In genomic region chr3:102673271-102674115, GRCh38 we compare ENCODE assay signal across 8 cellular contexts.
DNase-seq lines count a peak whose midpoint lies in the region; ATAC-seq and TF ChIP-seq lines count a peak whose summit lies in the region.

No MANE protein-coding gene starts in this region.

- CTCF ChIA-PET in IMR-90 (lab: Yijun Ruan, JAX): interaction anchor here (0.6 to 2.3 kb wide), 12 partner anchors 13 to 394 kb away, joined by 3 to 15 read pairs (median 4); no protein-coding TSS in a partner anchor

- H3K9me1 ChIP-seq in IMR-90 (ENCODE audit: insufficient read depth, low read length): no peaks in the 10 kb centered on the region

- no peaks in the 10 kb centered on the region for H3K9me2 ChIP-seq in OCI-LY1 (ENCODE audit: low read depth, low read length)

- H2BK5ac ChIP-seq in IMR-90 (ENCODE audit: low read depth, low read length, poor library complexity, severe bottlenecking): no peak overlapping the region

- H3K4me1 Mint-ChIP-seq in neural crest cell: peaks cover 8% of the 10 kb centered on the region

- no peak overlapping the region for H3K18ac ChIP-seq in IMR-90 (ENCODE audit: low read depth, low read length)

- H3K27ac Mint-ChIP-seq in neural crest cell (ENCODE audit: unreplicated experiment): peak overlapping the region; percentile 83

- TF ChIP-seq POLR2A in IMR-90 (IDR thresholded peaks at IDR 0.05; ENCODE audit: low read depth, low read length): no peak

- intact Hi-C loops in IMR-90 (cut with micrococcal nuclease): no loop called here

- DNase-seq in DMS79 (lab: John Stamatoyannopoulos, UW) (peak; percentile 20), IMR-90 (peak; percentile 21), activated T-cell treated with anti-CD3 and anti-CD28 coated beads for 48 hours (ENCODE audit: low read depth) (peak; percentile 46), fibroblast of lung (ENCODE audit: low read depth in 2 of 2) (peak; percentile 30 to 51), neural crest cell (ENCODE audit: low read depth, low spot score) (peak; percentile 77), thoracic aorta (ENCODE audit: low spot score) (no peak)

- H3K23ac ChIP-seq in IMR-90 (ENCODE audit: low read depth, low read length): no peak overlapping the region

- no TSS peak for BruUV-seq in IMR-90 (replicated peaks; lab: Mats Ljungman, UMichigan)

- H3K27me3 ChIP-seq in IMR-90 (ENCODE audit: control insufficient read depth, insufficient read depth, low read length) (no peaks in the 10 kb centered on the region; the same call in 1 of the 2 replicates), OCI-LY1 (ENCODE audit: insufficient read depth, low read length) (no peaks in the 10 kb centered on the region), fibroblast of lung (ENCODE audit: control insufficient read depth, insufficient read depth, low read length) (no peaks in the 10 kb centered on the region), thoracic aorta (replicated peaks; ENCODE audit: insufficient read depth) (no peaks in the 10 kb centered on the region)

- H3F3A ChIP-seq in OCI-LY1 (ENCODE audit: insufficient read depth, low read length): no peaks in the 10 kb centered on the region

- H4K20me1 ChIP-seq in IMR-90 (ENCODE audit: insufficient read depth, low read length) (no peaks in the 10 kb centered on the region), OCI-LY1 (ENCODE audit: insufficient read depth, low read length) (no peaks in the 10 kb centered on the region), fibroblast of lung (ENCODE audit: control insufficient read depth, extremely low read depth, insufficient read depth, low read length) (no peaks in the 10 kb centered on the region)

- H2BK20ac ChIP-seq in IMR-90 (ENCODE audit: low read depth, low read length): no peak overlapping the region

- no peak overlapping the region for H3K4ac ChIP-seq in IMR-90 (ENCODE audit: low read depth, low read length)

- H3K27ac ChIP-seq in IMR-90 (ENCODE audit: insufficient read depth, low read length) (no peak overlapping the region), OCI-LY1 (ENCODE audit: low read depth, low read length, poor library complexity, severe bottlenecking) (no peak overlapping the region), fibroblast of lung (ENCODE audit: insufficient read depth, low read length) (no peak overlapping the region), thoracic aorta (no peak overlapping the region)

- H3K9me3 Mint-ChIP-seq in neural crest cell: no peaks in the 10 kb centered on the region

- H4K5ac ChIP-seq in IMR-90 (ENCODE audit: low read depth, low read length): no peak overlapping the region

- H3K56ac ChIP-seq in IMR-90 (ENCODE audit: extremely low read depth, insufficient read depth, low read length): no peak overlapping the region

- H3K4me1 ChIP-seq in IMR-90 (ENCODE audit: control insufficient read depth, insufficient read depth, low read length): no peaks in the 10 kb centered on the region
- no peaks in the 10 kb centered on the region for H3K4me1 ChIP-seq in OCI-LY1 (ENCODE audit: insufficient read depth, low read length, severe bottlenecking)
- no peaks in the 10 kb centered on the region for H3K4me1 ChIP-seq in fibroblast of lung (ENCODE audit: control insufficient read depth, extremely low read depth, insufficient read depth, low read length)
- H3K4me1 ChIP-seq in thoracic aorta (ENCODE audit: control insufficient read depth in 1 of 2, low read depth in 2 of 2): no peaks in the 10 kb centered on the region

- no CpG with 5 or more reads among the region's 16 CpGs for WGBS in IMR-90 (ENCODE audit: extremely low coverage in 2 of 2, insufficient read length in 1 of 2), 2 experiments

- ATAC-seq in GM21619 (IDR thresholded peaks at IDR 0.05; ENCODE audit: unreplicated experiment) (peak; percentile 84), IMR-90 (ENCODE audit: low read depth) (peak; percentile 65), thoracic aorta (ENCODE audit: insufficient number of reproducible peaks, low FRiP score, low read depth) (no peak)

- H2AK9ac ChIP-seq in IMR-90 (replicated peaks; ENCODE audit: low read depth, low read length, poor library complexity): no peak overlapping the region

- no peak overlapping the region for H2BK120ac ChIP-seq in IMR-90 (ENCODE audit: low read depth, low read length)

- no peak overlapping the region for H3K9ac ChIP-seq in IMR-90 (ENCODE audit: low read depth, low read length)
- no peak overlapping the region for H3K9ac ChIP-seq in OCI-LY1 (ENCODE audit: low read length)
- H3K9ac ChIP-seq in fibroblast of lung (ENCODE audit: insufficient read depth, low read length): no peak overlapping the region

- H3K14ac ChIP-seq in IMR-90 (replicated peaks; ENCODE audit: low read depth, low read length): no peak overlapping the region

- H3K9me3 ChIP-seq in IMR-90 (ENCODE audit: control insufficient read depth, insufficient read depth, low read length) (no peaks in the 10 kb centered on the region), OCI-LY1 (ENCODE audit: low read length) (no peaks in the 10 kb centered on the region), fibroblast of lung (ENCODE audit: control insufficient read depth, insufficient read depth, low read depth, low read length) (no peaks in the 10 kb centered on the region), thoracic aorta (no peaks in the 10 kb centered on the region)

- dilution Hi-C loops in IMR-90 (cut with HindIII; ENCODE audit: low sequenced_read_pairs, unreplicated experiment): no loop called here

- H3K4me2 ChIP-seq in IMR-90 (ENCODE audit: low read depth, low read length) (no peak overlapping the region; the same call in 1 of the 2 replicates), OCI-LY1 (ENCODE audit: low read length) (no peak overlapping the region), fibroblast of lung (ENCODE audit: extremely low read depth, insufficient read depth, low read length) (peak overlapping the region; percentile 71)

- no peaks in the 10 kb centered on the region for H3K36me3 Mint-ChIP-seq in neural crest cell (ENCODE audit: low read depth)

- H3K79me1 ChIP-seq in IMR-90 (ENCODE audit: low read depth in 1 of 2, low read length in 2 of 2): no peaks in the 10 kb centered on the region

- no peak overlapping the region for H2AK5ac ChIP-seq in IMR-90 (ENCODE audit: low read depth, low read length)

- H2AFZ ChIP-seq in IMR-90 (replicated peaks; ENCODE audit: low read length, poor library complexity) (peak overlapping the region; percentile 16), OCI-LY1 (ENCODE audit: low read length) (no peak overlapping the region), fibroblast of lung (ENCODE audit: low read length) (peak overlapping the region; percentile 20)

- H3K36me3 ChIP-seq in IMR-90 (ENCODE audit: control insufficient read depth, insufficient read depth, low read length): no peaks in the 10 kb centered on the region
- no peaks in the 10 kb centered on the region for H3K36me3 ChIP-seq in OCI-LY1 (ENCODE audit: insufficient read depth, low read length)
- no peaks in the 10 kb centered on the region for H3K36me3 ChIP-seq in fibroblast of lung (ENCODE audit: control insufficient read depth, insufficient read depth, low read length)
- H3K36me3 ChIP-seq in thoracic aorta: no peaks in the 10 kb centered on the region

- TF ChIP-seq CTCF in IMR-90 (conservative IDR thresholded peaks at IDR 0.05; ENCODE audit: low read depth, low read length): peak; percentile 75
- TF ChIP-seq CTCF in OCI-LY1 (IDR thresholded peaks at IDR 0.05; ENCODE audit: low read length): peak; percentile 82
- TF ChIP-seq CTCF in fibroblast of lung (conservative IDR thresholded peaks at IDR 0.05 in 1 of 2, IDR thresholded peaks at IDR 0.05 in 1 of 2; ENCODE audit: low read depth in 1 of 2, low read length in 2 of 2): peak; percentile 82 to 93
- peak; percentile 94 for TF ChIP-seq CTCF in neural crest cell (conservative IDR thresholded peaks at IDR 0.05)
- TF ChIP-seq CTCF in thoracic aorta (IDR thresholded peaks at IDR 0.05): peak; percentile 76

- H4K8ac ChIP-seq in IMR-90 (ENCODE audit: low read depth in 2 of 2, low read length in 2 of 2): no peak overlapping the region

- H2BK15ac ChIP-seq in IMR-90 (ENCODE audit: low read depth, low read length): no peak overlapping the region

- no peak overlapping the region for H4K91ac ChIP-seq in IMR-90 (ENCODE audit: insufficient read depth, low read depth, low read length)

- POLR2A ChIA-PET in IMR-90 (lab: Charles Lee; ENCODE audit: unreplicated experiment): no interaction called here

- H3K79me2 ChIP-seq in OCI-LY1 (ENCODE audit: insufficient read depth, low read length) (no peaks in the 10 kb centered on the region), fibroblast of lung (ENCODE audit: control insufficient read depth, insufficient read depth, low read length) (no peaks in the 10 kb centered on the region)

- H3K27me3 Mint-ChIP-seq in neural crest cell (ENCODE audit: low read depth): peaks cover 10% of the 10 kb centered on the region

- H3K4me3 Mint-ChIP-seq in neural crest cell: peak overlapping the region; percentile 83

- in situ Hi-C loops in IMR-90 (cut with MboI; ENCODE audit: low sequenced_read_pairs): no loop called here

- TF ChIP-seq RAD21 in IMR-90 (IDR thresholded peaks at IDR 0.05; ENCODE audit: low read length): peak; percentile 66

- H3K4me3 ChIP-seq in IMR-90 (ENCODE audit: insufficient read depth, low read depth, low read length) (no peak overlapping the region), OCI-LY1 (ENCODE audit: low read depth, low read length, poor library complexity, severe bottlenecking) (no peak overlapping the region), fibroblast of lung (replicated peaks in 1 of 4; ENCODE audit: control extremely low read depth in 1 of 4, insufficient read depth in 1 of 4, low read depth in 3 of 4, low read length in 4 of 4) (peak overlapping the region in 1 of 4 experiments; percentile 27), thoracic aorta (peak overlapping the region; percentile 48)

TF ChIP-seq in IMR-90, 13 proteins besides CTCF, POLR2A, EP300 and RAD21:
- TF ChIP-seq SMC3 (IDR thresholded peaks at IDR 0.05; ENCODE audit: low read depth, low read length): peak; percentile 52
- TF ChIP-seq BHLHE40 (IDR thresholded peaks at IDR 0.05; ENCODE audit: low read depth, low read length): no peak
